In the genomic region with DNA sequence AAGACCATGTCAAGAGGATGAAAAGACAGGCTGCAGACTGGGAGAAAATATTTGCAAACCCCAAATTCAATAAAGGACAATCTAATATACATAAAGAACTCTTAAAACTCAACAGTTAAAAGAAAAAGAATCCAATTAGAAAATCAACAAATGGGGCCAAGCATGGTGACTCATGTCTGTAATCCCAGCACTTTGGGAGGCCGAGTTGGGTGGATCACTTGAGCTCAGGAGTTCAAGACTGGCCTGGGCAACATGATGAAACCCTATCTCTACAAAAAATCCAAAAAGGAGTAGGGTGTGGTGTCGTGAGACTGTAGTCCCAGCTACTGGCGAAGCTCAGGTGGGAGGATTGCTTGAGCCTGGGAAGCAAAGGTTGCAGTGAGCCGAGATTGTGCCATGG, we compare ENCODE assay signal across 24 cellular contexts.
"Had no signal": no experiment of that assay in that cellular context is flagged by ENCODE, and none has a peak within 500 bp of the region (broad histone marks: within the 10 kb centered on the region; RNA-seq: fewer than 3 reads in every experiment).

No MANE protein-coding gene starts in this region.

- H3K9ac ChIP-seq: KMS-11 had no signal

- ATAC-seq: HepG2 had no signal

- H3K4me2 ChIP-seq: KMS-11 had no signal

- H3K9me3 ChIP-seq: SJSA1 had no signal

- H3K4me3 ChIP-seq: SJSA1 had no signal

- H3K36me3 ChIP-seq: SJSA1 had no signal

- H3K4me1 ChIP-seq: SJSA1 had no signal

- H3K27ac ChIP-seq: KMS-11, SJSA1 had no signal

- DNase-seq: IMR-90, Kasumi-1, MV-4-11, NCI-H1048, NCI-H1105, NCI-H1417 treated with DMSO at 0.1 percent for 48 hours, NCI-H146, NCI-H187, NCI-H2029, NCI-H2081 treated with DMSO at 0.1 percent for 48 hours, NCI-H2171, NCI-H226, NCI-H446, NCI-H510A, NCI-H524 treated with DMSO at 0.1 percent for 48 hours, NCI-H69, NCI-H774, Right ventricle myocardium superior, RPMI8226, SIG-M5 had no signal

- FAIRE-seq: HepG2, RCC 7860 had no signal
